Comparison of ENCODE assay signal across 29 cellular contexts in the genomic region with DNA sequence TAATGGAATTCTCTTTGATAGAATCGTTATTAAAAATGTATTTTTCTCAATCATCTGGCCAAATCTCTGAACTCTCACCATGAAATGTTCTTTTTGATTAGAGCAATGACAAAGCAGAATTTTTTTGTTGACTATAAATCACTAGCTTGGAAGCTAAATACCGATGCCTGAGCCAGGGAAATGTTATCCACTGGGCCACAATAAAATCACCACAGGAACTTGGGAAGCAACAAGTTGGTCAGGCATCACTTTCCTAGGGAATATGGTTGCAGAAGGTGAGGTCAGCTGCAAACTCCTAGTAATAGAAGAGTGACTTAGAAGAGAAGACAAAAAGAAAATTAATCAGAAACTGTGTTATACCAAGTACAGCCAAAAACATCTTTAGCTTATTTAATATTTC.
"Had no signal": no experiment of that assay in that cellular context is flagged by ENCODE, and none has a peak within 500 bp of the region (broad histone marks: within the 10 kb centered on the region; RNA-seq: fewer than 3 reads in every experiment).

No MANE protein-coding gene starts in this region.

- H3K4me1 ChIP-seq: body of pancreas, foreskin keratinocyte, gastrocnemius medialis had no signal

- H3K27me3 ChIP-seq: body of pancreas, esophagus muscularis mucosa, foreskin keratinocyte, gastrocnemius medialis had no signal

- DNase-seq: activated CD4-positive, alpha-beta memory T cell treated with anti-CD3 and anti-CD28 coated beads for 36 hours; activated CD4-positive, alpha-beta T cell treated with anti-CD3 and anti-CD28 coated beads for 36 hours; activated CD4-positive, alpha-beta T cell treated with anti-CD3 and anti-CD28 coated beads, Interleukin-2, amount 10 ng/mL, durations not matched to agents 24 days and 14 days; activated CD4-positive, CD25-positive, alpha-beta regulatory T cell; activated CD4-positive, CD25-positive, alpha-beta regulatory T cell treated with anti-CD3 and anti-CD28 coated beads, Interleukin-2, amount 50 U/mL, for 72 hours; activated CD8-positive, alpha-beta memory T cell treated with anti-CD3 and anti-CD28 coated beads, Interleukin-2, amount 10 ng/mL, durations not matched to agents 7 days and 5 days; activated CD8-positive, alpha-beta memory T cell treated with anti-CD3 and anti-CD28 coated beads, Interleukin-2, amount 50 U/mL, for 4 hours; activated CD8-positive, alpha-beta T cell treated with anti-CD3 and anti-CD28 coated beads, Interleukin-2, amount 10 ng/mL, durations not matched to agents 7 days and 5 days; activated gamma-delta T cell; activated naive CD4-positive, alpha-beta T cell; activated naive CD4-positive, alpha-beta T cell treated with anti-CD3 and anti-CD28 coated beads, Interleukin-2, amount 10 ng/mL, durations not matched to agents 7 days and 5 days; activated naive CD8-positive, alpha-beta T cell treated with anti-CD3 and anti-CD28 coated beads, Interleukin-2, amount 10 ng/mL, durations not matched to agents 7 days and 5 days; activated T-cell treated with anti-CD3 and anti-CD28 coated beads, Interleukin-2, amount 50 U/mL, for 1 hour; activated T-cell treated with anti-CD3 and anti-CD28 coated beads, Interleukin-2, amount 50 U/mL, for 48 hours; amniotic stem cell; anterior cingulate cortex; body of pancreas; caudate nucleus; cortex of kidney; dermis blood vessel endothelial cell; effector CD4-positive, alpha-beta T cell; effector memory CD8-positive, alpha-beta T cell; erythroblast; foreskin keratinocyte; gastrocnemius medialis; glutamatergic neuron; T-helper 2 cell had no signal

- H3K9me3 ChIP-seq: body of pancreas, esophagus muscularis mucosa, gastrocnemius medialis had no signal

- H3K27ac ChIP-seq: body of pancreas, esophagus muscularis mucosa, foreskin keratinocyte, gastrocnemius medialis had no signal

- H3K36me3 ChIP-seq: esophagus muscularis mucosa, gastrocnemius medialis had no signal

- ATAC-seq: activated CD4-positive, alpha-beta T cell treated with anti-CD3 and anti-CD28 coated beads for 36 hours; activated CD8-positive, alpha-beta memory T cell treated with anti-CD3 and anti-CD28 coated beads, Interleukin-2, amount 10 ng/mL, durations not matched to agents 7 days and 5 days; activated CD8-positive, alpha-beta T cell treated with anti-CD3 and anti-CD28 coated beads, Interleukin-2, amount 10 ng/mL, durations not matched to agents 7 days and 5 days; activated naive CD4-positive, alpha-beta T cell treated with anti-CD3 and anti-CD28 coated beads, Interleukin-2, amount 50 U/mL, for 72 hours; body of pancreas; effector memory CD8-positive, alpha-beta T cell; foreskin keratinocyte; gastrocnemius medialis had no signal

- H3K4me3 ChIP-seq: body of pancreas, esophagus muscularis mucosa, gastrocnemius medialis had no signal
